In the genomic region with DNA sequence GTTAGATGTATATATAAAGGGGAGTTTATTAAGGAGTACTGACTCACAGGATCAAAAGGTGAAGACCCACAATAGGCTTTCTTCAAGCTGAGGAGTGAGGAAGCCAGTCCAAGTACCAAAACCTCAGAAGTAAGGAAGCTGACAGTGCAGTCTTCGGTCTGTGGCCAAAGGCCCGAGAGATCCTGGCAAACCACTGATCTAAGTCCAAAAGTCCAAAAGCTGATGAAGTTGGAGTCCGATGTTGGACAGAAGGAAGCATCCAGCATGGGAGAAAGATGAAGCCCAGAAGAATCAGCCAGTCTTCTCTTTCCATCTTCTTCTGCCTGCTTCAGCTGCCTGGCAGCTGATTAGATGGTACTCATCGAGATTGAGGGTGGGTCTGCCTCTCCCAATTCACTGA, we compare ENCODE assay signal across 28 cellular contexts.
"Had no signal": no experiment of that assay in that cellular context is flagged by ENCODE, and none has a peak within 500 bp of the region (broad histone marks: within the 10 kb centered on the region; RNA-seq: fewer than 3 reads in every experiment).

No MANE protein-coding gene starts in this region.

- ATAC-seq: activated naive CD4-positive, alpha-beta T cell treated with anti-CD3 and anti-CD28 coated beads, Interleukin-2, amount 50 U/mL, for 72 hours; activated T-cell treated with anti-CD3 and anti-CD28 coated beads, Interleukin-2, amount 50 U/mL, for 72 hours; gastroesophageal sphincter had no signal

- H3K27ac ChIP-seq: ascending aorta, breast epithelium, cardiac muscle cell, colonic mucosa, epithelial cell of prostate, esophagus squamous epithelium, gastroesophageal sphincter had no signal

- H3K9me3 ChIP-seq: ascending aorta, breast epithelium, colonic mucosa, esophagus squamous epithelium, gastroesophageal sphincter had no signal

- DNase-seq: activated CD4-positive, alpha-beta memory T cell treated with anti-CD3 and anti-CD28 coated beads, Interleukin-2, amount 10 ng/mL, durations not matched to agents 7 days and 5 days; activated CD4-positive, alpha-beta T cell treated with anti-CD3 and anti-CD28 coated beads for 1 hour; activated CD4-positive, alpha-beta T cell treated with anti-CD3 and anti-CD28 coated beads for 4 hours; activated CD4-positive, alpha-beta T cell treated with anti-CD3 and anti-CD28 coated beads, Interleukin-2, amount 10 ng/mL, durations not matched to agents 7 days and 5 days; activated CD4-positive, alpha-beta T cell treated with anti-CD3 and anti-CD28 coated beads, Interleukin-2, amount 50 U/mL, for 4 hours; activated CD8-positive, alpha-beta memory T cell treated with anti-CD3 and anti-CD28 coated beads, Interleukin-2, amount 50 U/mL, for 48 hours; activated gamma-delta T cell; activated naive CD4-positive, alpha-beta T cell; activated naive CD4-positive, alpha-beta T cell treated with anti-CD3 and anti-CD28 coated beads, Interleukin-2, amount 10 ng/mL, durations not matched to agents 7 days and 5 days; activated naive CD8-positive, alpha-beta T cell treated with anti-CD3 and anti-CD28 coated beads, Interleukin-2, amount 10 ng/mL, durations not matched to agents 7 days and 5 days; activated T-cell treated with anti-CD3 and anti-CD28 coated beads for 4 hours; activated T-cell treated with anti-CD3 and anti-CD28 coated beads, Interleukin-2, amount 50 U/mL, for 24 hours; activated T-cell treated with anti-CD3 and anti-CD28 coated beads, Interleukin-2, amount 50 U/mL, for 72 hours; central memory CD4-positive, alpha-beta T cell; cerebellar nuclear complex; colonic mucosa; effector CD8-positive, alpha-beta T cell; esophagus squamous epithelium; foreskin melanocyte; T-helper 2 cell had no signal

- H3K27me3 ChIP-seq: ascending aorta, breast epithelium, cardiac muscle cell, colonic mucosa, esophagus squamous epithelium, gastroesophageal sphincter had no signal

- H3K4me3 ChIP-seq: ascending aorta, breast epithelium, cardiac muscle cell, colonic mucosa, esophagus squamous epithelium, gastroesophageal sphincter had no signal

- H3K36me3 ChIP-seq: ascending aorta, breast epithelium, cardiac muscle cell, colonic mucosa, esophagus squamous epithelium, gastroesophageal sphincter had no signal

- FAIRE-seq: endometrium, endothelial cell of umbilical vein had no signal

- H3K4me1 ChIP-seq: ascending aorta, breast epithelium, colonic mucosa, esophagus squamous epithelium, gastroesophageal sphincter had no signal
